8 cellular contexts compared by ENCODE assay signal in the genomic region with DNA sequence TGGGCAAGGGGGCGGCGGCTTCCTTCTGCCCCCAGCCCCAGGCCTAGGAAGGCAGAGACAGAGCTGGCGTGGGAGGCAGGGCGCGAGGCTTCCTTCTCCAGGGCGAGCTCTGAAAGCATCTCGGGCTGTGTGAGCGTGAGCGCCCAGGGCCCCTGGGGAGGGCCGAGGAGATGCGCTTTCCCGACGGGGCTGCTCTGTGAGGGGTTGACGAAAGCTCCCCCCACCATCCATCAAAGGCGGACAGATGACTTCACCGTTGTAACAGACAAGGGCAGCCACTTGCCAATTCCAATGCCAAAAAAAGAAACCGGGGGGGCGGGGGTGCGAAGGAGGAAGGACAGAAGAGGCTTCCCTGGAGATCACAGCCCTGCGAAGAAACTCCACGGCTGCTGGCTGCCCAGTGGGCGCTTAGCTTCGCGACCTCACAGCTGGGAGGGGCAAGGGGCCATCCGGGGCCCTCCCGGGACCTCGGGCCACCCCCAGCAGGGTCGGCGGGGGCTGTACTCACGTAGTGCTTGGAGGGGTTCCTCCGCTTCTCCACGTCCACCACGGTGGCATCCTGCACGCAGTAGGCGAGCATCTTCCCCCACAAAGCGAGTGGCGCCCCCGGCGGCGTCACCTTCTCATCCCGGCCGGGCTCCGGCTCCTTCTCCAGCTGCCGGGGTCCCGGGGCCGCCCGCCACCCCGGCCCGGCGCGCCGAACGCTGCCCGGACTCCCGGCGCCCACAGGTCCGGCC. TPM values are rescaled to one million over a fixed set of nuclear protein-coding genes. Genes with fewer than 3 reads are reported as not detected.
DNase-seq lines count a peak whose midpoint lies in the region; ATAC-seq, FAIRE-seq and TF ChIP-seq lines count a peak whose summit lies in the region.

No MANE protein-coding gene starts in this region.

- H3K4me3 ChIP-seq in ACC112 (ENCODE audit: low read depth, low read length) (peak overlapping the region; percentile 79), cardiac muscle cell (peak overlapping the region; percentile 87), trophoblast cell (ENCODE audit: low read depth, low read length) (peak overlapping the region; percentile 77)

- ATAC-seq in HG02938 (IDR thresholded peaks at IDR 0.05; ENCODE audit: unreplicated experiment) = no peak

- H2BK12ac ChIP-seq in trophoblast cell (ENCODE audit: low read length) = no peak overlapping the region

- no peak overlapping the region for H2BK120ac ChIP-seq in trophoblast cell (ENCODE audit: insufficient read depth, low read length, poor library complexity)

- no peak for FAIRE-seq in H54 (lab: Jason Lieb, UNC)

- peak overlapping the region; percentile 36 for H3K9ac ChIP-seq in trophoblast cell (ENCODE audit: low read length)

- no peak overlapping the region for H3K4ac ChIP-seq in trophoblast cell (ENCODE audit: low read depth, low read length)

- H3K14ac ChIP-seq in trophoblast cell (ENCODE audit: low read length) = peak overlapping the region; percentile 23

- peak; percentile 34 for TF ChIP-seq CTCF in cardiac muscle cell (IDR thresholded peaks at IDR 0.05; ENCODE audit: low read depth, low read length)

- no peak overlapping the region for H4K8ac ChIP-seq in trophoblast cell (ENCODE audit: low read depth, low read length)

- H2BK5ac ChIP-seq in trophoblast cell (ENCODE audit: low read depth, low read length, poor library complexity) = no peak overlapping the region

- no peak overlapping the region for H2AK5ac ChIP-seq in trophoblast cell (ENCODE audit: low read length)

- H3K4me1 ChIP-seq in ACC112 (ENCODE audit: control insufficient read depth, insufficient read depth, low read length, unreplicated experiment) (peaks cover 21% of the 10 kb centered on the region), cardiac muscle cell (ENCODE audit: low read depth) (peaks cover 43% of the 10 kb centered on the region), trophoblast cell (ENCODE audit: control insufficient read depth in 1 of 2, insufficient read depth in 2 of 2, low read length in 2 of 2) (peaks cover 5 to 16% of the 10 kb centered on the region in 2 experiments)

- TF ChIP-seq POLR2A in H54 (IDR thresholded peaks at IDR 0.05; ENCODE audit: low read depth, low read length) = no peak

- H3K27ac ChIP-seq in ACC112 (ENCODE audit: low read depth, low read length) (no peak overlapping the region), cardiac muscle cell (peak overlapping the region; percentile 88), trophoblast cell (ENCODE audit: low read depth, low read length) (no peak overlapping the region)

- peaks cover 2% of the 10 kb centered on the region for H3K79me1 ChIP-seq in trophoblast cell (ENCODE audit: low read length)

- H3K27me3 ChIP-seq in ACC112 (ENCODE audit: insufficient read depth, low read length) (no peaks in the 10 kb centered on the region), cardiac muscle cell (no peaks in the 10 kb centered on the region), trophoblast cell (ENCODE audit: insufficient read depth, low read length) (no peaks in the 10 kb centered on the region)

- H3K9me3 ChIP-seq in cardiac muscle cell (ENCODE audit: low read depth) (no peaks in the 10 kb centered on the region), trophoblast cell (ENCODE audit: insufficient read depth, low read depth, low read length) (no peaks in the 10 kb centered on the region)

- no peak overlapping the region for H3K23ac ChIP-seq in trophoblast cell (ENCODE audit: low read length)

- DNase-seq in HT1080 (ENCODE audit: low read depth) (peak; percentile 57), cardiac muscle cell (ENCODE audit: low read depth in 1 of 2, low spot score in 1 of 2) (peak; percentile 37 to 70), trophoblast cell (peak in 1 of 2 donors; percentile 32), H54 (ENCODE audit: insufficient read length, low spot score) (no peak), NAMALWA (ENCODE audit: low spot score) (no peak)
- DNase-seq in activated effector memory CD4-positive, alpha-beta T cell treated with Interleukin-2 at 50 U/mL for 16 hours = peak; percentile 12

- no peaks in the 10 kb centered on the region for H3K79me2 ChIP-seq in ACC112 (ENCODE audit: control insufficient read depth, insufficient read depth, low read length, unreplicated experiment)
- H3K79me2 ChIP-seq in trophoblast cell (ENCODE audit: control insufficient read depth, insufficient read depth, low read length, poor library complexity) = peaks cover 2% of the 10 kb centered on the region

- H3K36me3 ChIP-seq in ACC112 (ENCODE audit: insufficient read depth, low read length) (no peaks in the 10 kb centered on the region), cardiac muscle cell (no peaks in the 10 kb centered on the region), trophoblast cell (ENCODE audit: control insufficient read depth in 1 of 2, insufficient read depth in 2 of 2, low read length in 2 of 2) (no peaks in the 10 kb centered on the region)

- H2AFZ ChIP-seq in ACC112 (ENCODE audit: low read length, unreplicated experiment) = peak overlapping the region; percentile 65
- peak overlapping the region; percentile 33 for H2AFZ ChIP-seq in trophoblast cell (ENCODE audit: insufficient read depth, low read length, poor library complexity)

- H3K4me2 ChIP-seq in trophoblast cell (ENCODE audit: low read length) = peak overlapping the region; percentile 91

- no peak overlapping the region for H4K91ac ChIP-seq in trophoblast cell (ENCODE audit: low read depth, low read length)

- H4K12ac ChIP-seq in trophoblast cell (ENCODE audit: low read depth, low read length) = no peak overlapping the region

- peak overlapping the region; percentile 5 for H3K18ac ChIP-seq in trophoblast cell (ENCODE audit: low read length)

- WGBS in trophoblast cell (ENCODE audit: extremely low coverage, insufficient coverage, insufficient read length) = no CpG with 5 or more reads among the region's 57 CpGs

RNA-seq across cellular contexts. Expression of a gene that starts 0.5 kb away (rescaled TPM):
- total RNA-seq in HT1080 (2014; rRNA removed; shearing (Covaris generic)) = 4.1 and 5.8 TPM in 2 replicates
- 5.6 and 7.7 TPM in 2 replicates for polyA plus RNA-seq in HT1080 (2015; cell fraction: cytosol; rRNA removed)
- 15.5 and 15.9 TPM in 2 replicates for polyA plus RNA-seq in HT1080 (2015; cell fraction: nucleus; rRNA removed)
- 36.5 and 75.9 TPM in 2 replicates for total RNA-seq in cardiac muscle cell
- polyA plus RNA-seq in cardiac muscle cell = 32.2 and 48.1 TPM in 2 replicates
- polyA plus RNA-seq in trophoblast cell (2013) = 8.3 and 8.6 TPM in 2 replicates

Comparison
In these comparisons a context has a peak if more than half of its experiments do, and no peak if none do; other contexts are left out.
1. DNase-seq: peak in HT1080 (single experiment), activated effector memory CD4-positive, alpha-beta T cell treated with Interleukin-2 at 50 U/mL for 16 hours (single experiment) and cardiac muscle cell (2 of 2); none in H54 (single experiment) and NAMALWA (single experiment).
2. Peak in every context shown above with its lines, with median percentiles within 50 percentile points of each other: H3K4me3 ChIP-seq.